1 cellular context compared by ENCODE assay signal in genomic region chr16:30585400-30586191, GRCh38.
TF ChIP-seq lines count a peak whose summit lies in the region.

Gene ZNF785, minus strand, starts transcription at chr16:30585697. Its CDS starts 86 bp downstream, at chr16:30585611.

TF ChIP-seq in SK-N-SH, 30 proteins besides CTCF, POLR2A, EP300 and RAD21 (continued from another document):
- TF ChIP-seq REST (IDR thresholded peaks at IDR 0.05; ENCODE audit: low read depth, low read length) = no peak
- TF ChIP-seq, protein P1, sequence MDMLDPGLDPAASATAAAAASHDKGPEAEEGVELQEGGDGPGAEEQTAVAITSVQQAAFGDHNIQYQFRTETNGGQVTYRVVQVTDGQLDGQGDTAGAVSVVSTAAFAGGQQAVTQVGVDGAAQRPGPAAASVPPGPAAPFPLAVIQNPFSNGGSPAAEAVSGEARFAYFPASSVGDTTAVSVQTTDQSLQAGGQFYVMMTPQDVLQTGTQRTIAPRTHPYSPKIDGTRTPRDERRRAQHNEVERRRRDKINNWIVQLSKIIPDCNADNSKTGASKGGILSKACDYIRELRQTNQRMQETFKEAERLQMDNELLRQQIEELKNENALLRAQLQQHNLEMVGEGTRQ (IDR thresholded peaks at IDR 0.05; ENCODE audit: borderline replicate concordance, low read depth, low read length) = no peak
